27 cellular contexts compared by ENCODE assay signal in genomic region chr1:245915406-245915805, GRCh38.
"Had no signal": no experiment of that assay in that cellular context is flagged by ENCODE, and none has a peak within 500 bp of the region (broad histone marks: within the 10 kb centered on the region; RNA-seq: fewer than 3 reads in every experiment).

No MANE protein-coding gene starts in this region.

- H3K27me3 ChIP-seq: brain microvascular endothelial cell, cardiac muscle cell had no signal

- H3K4me3 ChIP-seq: cardiac muscle cell, coronary artery, SK-N-MC had no signal

- DNase-seq: activated B cell treated with CpG ODN at 0.5 μM for 24 hours; activated CD4-positive, alpha-beta T cell treated with anti-CD3 and anti-CD28 coated beads for 1 hour; activated CD4-positive, alpha-beta T cell treated with anti-CD3 and anti-CD28 coated beads, Interleukin-2, amount 10 ng/mL, durations not matched to agents 24 days and 14 days; activated CD4-positive, alpha-beta T cell treated with anti-CD3 and anti-CD28 coated beads, Interleukin-2, amount 50 U/mL, for 48 hours; activated CD8-positive, alpha-beta memory T cell treated with anti-CD3 and anti-CD28 coated beads, Interleukin-2, amount 10 ng/mL, durations not matched to agents 7 days and 5 days; activated effector memory CD4-positive, alpha-beta T cell treated with anti-CD3 and anti-CD28 coated beads, Interleukin-2, amount 50 U/mL, for 16 hours; activated naive CD4-positive, alpha-beta T cell treated with Interleukin-2 at 50 U/mL for 16 hours; activated T-cell treated with anti-CD3 and anti-CD28 coated beads, Interleukin-2, amount 50 U/mL, for 4 hours; amygdala; brain microvascular endothelial cell; KG1; NCI-H1092; NCI-H1417; NCI-H2081; NCI-H2227 treated with DMSO at 0.1 percent for 48 hours; NCI-H510A; NCI-H774; NK-92 treated with Interleukin-12 subunit alpha and Interleukin-12 subunit beta, amount 100 ng/mL, for 24 hours; OCI-M1; RPMI8226; T-cell; T-helper 2 cell; T1000 had no signal

- H3K4me3 Mint-ChIP-seq: activated B cell treated with CpG ODN at 0.5 μM for 24 hours; activated CD4-positive, alpha-beta T cell treated with anti-CD3 and anti-CD28 coated beads, Interleukin-2, amount 10 ng/mL, durations not matched to agents 24 days and 14 days; activated CD8-positive, alpha-beta memory T cell treated with anti-CD3 and anti-CD28 coated beads, Interleukin-2, amount 10 ng/mL, durations not matched to agents 7 days and 5 days; activated T-cell treated with anti-CD3 and anti-CD28 coated beads, Interleukin-2, amount 50 U/mL, for 4 hours; T-cell had no signal

- H3K36me3 ChIP-seq: brain microvascular endothelial cell, cardiac muscle cell had no signal

- H3K4me1 Mint-ChIP-seq: activated B cell treated with CpG ODN at 0.5 μM for 24 hours; activated CD4-positive, alpha-beta T cell treated with anti-CD3 and anti-CD28 coated beads, Interleukin-2, amount 10 ng/mL, durations not matched to agents 24 days and 14 days; activated CD8-positive, alpha-beta memory T cell treated with anti-CD3 and anti-CD28 coated beads, Interleukin-2, amount 10 ng/mL, durations not matched to agents 7 days and 5 days; T-cell had no signal

- H3K27me3 Mint-ChIP-seq: activated B cell treated with CpG ODN at 0.5 μM for 24 hours; activated CD4-positive, alpha-beta T cell treated with anti-CD3 and anti-CD28 coated beads, Interleukin-2, amount 10 ng/mL, durations not matched to agents 24 days and 14 days; activated CD8-positive, alpha-beta memory T cell treated with anti-CD3 and anti-CD28 coated beads, Interleukin-2, amount 10 ng/mL, durations not matched to agents 7 days and 5 days; T-cell had no signal

- H3K27ac Mint-ChIP-seq: activated B cell treated with CpG ODN at 0.5 μM for 24 hours; activated CD4-positive, alpha-beta T cell treated with anti-CD3 and anti-CD28 coated beads, Interleukin-2, amount 10 ng/mL, durations not matched to agents 24 days and 14 days; activated CD8-positive, alpha-beta memory T cell treated with anti-CD3 and anti-CD28 coated beads, Interleukin-2, amount 10 ng/mL, durations not matched to agents 7 days and 5 days; activated naive CD4-positive, alpha-beta T cell treated with anti-CD3 and anti-CD28 coated beads, Interleukin-2, amount 50 U/mL, for 72 hours; T-cell had no signal

- H3K27ac ChIP-seq: brain microvascular endothelial cell, cardiac muscle cell, coronary artery, SK-N-MC had no signal
